In genomic region chr2:28750316-28751101, GRCh38 we compare ENCODE assay signal across 8 cellular contexts. TPM values are rescaled to one million over a fixed set of nuclear protein-coding genes. Genes with fewer than 3 reads are reported as not detected.
DNase-seq lines count a peak whose midpoint lies in the region; ATAC-seq, FAIRE-seq and TF ChIP-seq lines count a peak whose summit lies in the region.

No MANE protein-coding gene starts in this region.

- no peaks in the 10 kb centered on the region for H3K9me1 ChIP-seq in keratinocyte (ENCODE audit: control insufficient read depth, extremely low read depth, insufficient read depth, low read length)

- no peak for TF ChIP-seq POLR2A in body of pancreas (IDR thresholded peaks at IDR 0.05)

- peak overlapping the region; percentile 98 for H3K4me2 ChIP-seq in keratinocyte (ENCODE audit: control insufficient read depth, extremely low read depth, insufficient read depth, low read depth, low read length)

- H3K4me1 ChIP-seq in body of pancreas (peaks cover 28% of the 10 kb centered on the region), keratinocyte (ENCODE audit: control insufficient read depth, extremely low read depth, insufficient read depth, low read length) (peaks cover 23% of the 10 kb centered on the region)

- POLR2A ChIA-PET in RWPE1 (lab: Yijun Ruan, JAX; ENCODE audit: low non-redundant PET): no interaction called here

- intact Hi-C loops in body of pancreas (cut with DNase I): no loop called here

- H2AFZ ChIP-seq in keratinocyte (ENCODE audit: control insufficient read depth, low read length): peak overlapping the region; percentile 32

- H3K79me2 ChIP-seq in keratinocyte (ENCODE audit: control insufficient read depth, insufficient read depth, low read length): peaks cover 37% of the 10 kb centered on the region

- H3K9me3 ChIP-seq in body of pancreas (no peaks in the 10 kb centered on the region), keratinocyte (ENCODE audit: control insufficient read depth, low read depth, low read length) (no peaks in the 10 kb centered on the region)

- H3K4me3 ChIP-seq in GM12864 (ENCODE audit: low read depth, low read length) (peak overlapping the region; percentile 98), body of pancreas (no peak overlapping the region), keratinocyte (ENCODE audit: control insufficient read depth in 2 of 3, extremely low read depth in 1 of 3, insufficient read depth in 2 of 3, low read depth in 1 of 3, low read length in 3 of 3) (peak overlapping the region; percentile 92 to 98 (median 98))

- FAIRE-seq in keratinocyte (lab: Jason Lieb, UNC): no peak

- WGBS in body of pancreas, 2 donors: 10 to 11% methylated on average over 9 of the region's 9 CpGs

- H3K36me3 ChIP-seq in body of pancreas (replicated peaks in 1 of 2; ENCODE audit: insufficient read depth in 1 of 2, low read depth in 2 of 2): no peaks in the 10 kb centered on the region
- H3K36me3 ChIP-seq in keratinocyte (ENCODE audit: control insufficient read depth in 2 of 2, extremely low read depth in 1 of 2, insufficient read depth in 2 of 2, low read length in 2 of 2): peaks cover 0 to 4% of the 10 kb centered on the region in 2 experiments

- TF ChIP-seq CTCF in GM12864 (IDR thresholded peaks at IDR 0.05; ENCODE audit: low read depth, low read length, missing control alignments) (no peak), RWPE1 (conservative IDR thresholded peaks at IDR 0.05; ENCODE audit: low read depth) (no peak), body of pancreas (IDR thresholded peaks at IDR 0.05) (peak in 2 of 7 experiments; percentile 11 to 22), keratinocyte (optimal IDR thresholded peaks at IDR 0.05 in 1 of 3, IDR thresholded peaks at IDR 0.05 in 1 of 3, conservative IDR thresholded peaks at IDR 0.05 in 1 of 3; ENCODE audit: extremely low read depth in 1 of 3, insufficient read depth in 2 of 3, low read length in 3 of 3) (no peak)

- dilution Hi-C loops in keratinocyte (cut with MboI; ENCODE audit: extremely low pct_ligation_motif_present, low sequenced_read_pairs): no loop called here

- H3K9ac ChIP-seq in keratinocyte (ENCODE audit: control insufficient read depth, extremely low read depth, insufficient read depth, low read length): peak overlapping the region; percentile 99

- peaks cover 10% of the 10 kb centered on the region for H4K20me1 ChIP-seq in keratinocyte (ENCODE audit: control insufficient read depth, extremely low read depth, insufficient read depth, low read length)

- H3K27me3 ChIP-seq in body of pancreas (no peaks in the 10 kb centered on the region), keratinocyte (ENCODE audit: control insufficient read depth, extremely low read depth, insufficient read depth, low read length) (no peaks in the 10 kb centered on the region)

- ATAC-seq in body of pancreas: peak; percentile 2

- CTCF ChIA-PET in RWPE1 (lab: Yijun Ruan, JAX): interaction anchor here (1.0 kb wide), 1 partner anchor 156 kb away, joined by 3 read pairs; no protein-coding TSS in a partner anchor

- in situ Hi-C loops in ACHN (cut with HindIII; ENCODE audit: low pct_ligation_motif_present, low pct_unique_long_range_greater_than_20kb, low sequenced_read_pairs): no loop called here

- DNase-seq in ACHN (peak; percentile 61), GM12864 (ENCODE audit: low read depth) (no peak), RWPE1 (ENCODE audit: low spot score) (no peak), body of pancreas (peak; percentile 22 to 50 (median 28)), keratinocyte (ENCODE audit: low read depth, low spot score) (no peak), epidermal melanocyte (ENCODE audit: insufficient read length, low spot score) (no peak), foreskin melanocyte (no peak)
- DNase-seq in stimulated activated CD4-positive, alpha-beta T cell treated with anti-CD3 and anti-CD28 coated beads, Interleukin-4, amount 100 ng/mL, for 24 hours: peak; percentile 44

- peak overlapping the region; percentile 97 for H3K27ac ChIP-seq in RWPE1
- H3K27ac ChIP-seq in body of pancreas: peak overlapping the region; percentile 96 to 100 (median 99)
- peak overlapping the region; percentile 96 for H3K27ac ChIP-seq in keratinocyte (ENCODE audit: control insufficient read depth, insufficient read depth, low read length)

RNA-seq across cellular contexts. Expression of gene PPP1CB, which starts 1.1 kb away (rescaled TPM):
- 100 to 1,000 TPM in 1 of 2 donors, 10 to 100 TPM in 1; 63.3 to 139 TPM for total RNA-seq in body of pancreas
- polyA plus RNA-seq in keratinocyte: 91.1 to 157 TPM (median 122 TPM) in 3 replicates
- 328 TPM for polyA plus RNA-seq in keratinocyte (2011; ENCODE audit: low read depth)
- 82.8 and 147 TPM in 2 replicates for polyA plus RNA-seq in keratinocyte (2011; cell fraction: cytosol; rRNA removed)
- polyA plus RNA-seq in keratinocyte (2011; cell fraction: nucleus; rRNA removed): 52.5 and 84.9 TPM in 2 replicates
- polyA plus RNA-seq in keratinocyte (2012; ENCODE audit: low replicate concordance): 140 and 187 TPM in 2 replicates
- 54.9 to 251 TPM (median 178 TPM) in 3 replicates for polyA minus RNA-seq in keratinocyte
- polyA minus RNA-seq in keratinocyte (2011; cell fraction: cytosol; rRNA and poly(A)+ RNA removed): 219 TPM
- polyA minus RNA-seq in keratinocyte (2011; cell fraction: nucleus; rRNA and poly(A)+ RNA removed): 69.6 and 143 TPM in 2 replicates

Comparison
In these comparisons a context has a peak if more than half of its experiments do, and no peak if none do; other contexts are left out.
1. DNase-seq: peak in ACHN (single experiment), body of pancreas (4 of 4) and stimulated activated CD4-positive, alpha-beta T cell treated with anti-CD3 and anti-CD28 coated beads, Interleukin-4, amount 100 ng/mL, for 24 hours (single experiment); none in GM12864 (single experiment), RWPE1 (single experiment), keratinocyte (single experiment), epidermal melanocyte (single experiment) and foreskin melanocyte (single experiment).
2. H3K4me3 ChIP-seq: peak in GM12864 (single experiment) and keratinocyte (3 of 3); none in body of pancreas (0 of 2).
3. Peak in every context shown above with its lines, with median percentiles within 50 percentile points of each other: H3K27ac ChIP-seq.